Comparison of ENCODE assay signal across 21 cellular contexts in the genomic region with DNA sequence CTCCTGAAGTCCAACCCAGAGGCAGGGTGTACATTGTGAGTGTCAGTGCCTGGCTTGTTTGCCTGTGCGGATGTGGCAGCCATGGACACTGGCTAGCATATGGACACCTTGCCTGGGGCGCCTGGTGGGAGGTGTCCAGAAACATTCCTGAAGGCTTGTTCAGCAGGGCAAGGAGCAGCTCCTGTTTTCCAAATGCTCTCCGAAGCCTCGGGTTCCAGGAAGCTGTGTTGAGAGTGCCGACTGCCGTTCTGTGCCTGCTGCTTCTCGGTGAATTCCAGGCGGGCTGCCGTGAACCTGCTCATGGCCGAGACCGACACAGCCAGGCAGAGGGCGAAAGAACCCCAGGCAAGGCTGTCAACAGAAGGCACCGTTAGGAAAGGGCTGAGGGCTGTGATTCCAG. TPM values are rescaled to one million over a fixed set of nuclear protein-coding genes. Genes with fewer than 3 reads are reported as not detected.
DNase-seq lines count a peak whose midpoint lies in the region; ATAC-seq, FAIRE-seq and TF ChIP-seq lines count a peak whose summit lies in the region.
"Had no signal": no experiment of that assay in that cellular context is flagged by ENCODE, and none has a peak within 500 bp of the region (broad histone marks: within the 10 kb centered on the region; RNA-seq: fewer than 3 reads in every experiment).

No MANE protein-coding gene starts in this region.

- POLR2A ChIA-PET in A549 (lab: Yijun Ruan, JAX), result interaction anchor here (0.7 to 1.7 kb wide), 4 partner anchors 24 to 40 kb away, joined by 3 to 11 read pairs (median 7); no protein-coding TSS in a partner anchor

- no peak for FAIRE-seq in A549 (lab: Jason Lieb, UNC)
- FAIRE-seq: frontal cortex had no signal

- H3K9me3 ChIP-seq in A549 (no peaks in the 10 kb centered on the region), SJSA1 (replicated peaks) (no peaks in the 10 kb centered on the region; the same call in 1 of the 2 replicates), heart right ventricle (peaks cover 0 to 24% (median 0%) of the 10 kb centered on the region in 11 donors)
- H3K9me3 ChIP-seq: adrenal gland, colonic mucosa had no signal

- TF ChIP-seq RAD21 in A549 (conservative IDR thresholded peaks at IDR 0.05 in 1 of 2, IDR thresholded peaks at IDR 0.05 in 1 of 2), result peak; percentile 35 to 48; a peak in 4 of 5 replicates

- CTCF ChIA-PET in A549 (lab: Yijun Ruan, JAX), result interaction anchor here (0.9 to 2.5 kb wide), 17 partner anchors 8 to 225 kb away, joined by 3 to 12 read pairs (median 5); a partner anchor contains a TSS

- no peak for TF ChIP-seq EP300 in A549 (IDR thresholded peaks at IDR 0.05)

- WGBS in A549 (ENCODE audit: missing lambda C conversion rate), result 11% methylated on average over 13 of the region's 13 CpGs
- WGBS in heart right ventricle, 2 donors, result 31 to 38% methylated on average over 13 of the region's 13 CpGs

- no peaks in the 10 kb centered on the region for H3K36me3 ChIP-seq in SJSA1
- no peaks in the 10 kb centered on the region for H3K36me3 ChIP-seq in heart right ventricle
- H3K36me3 ChIP-seq: adrenal gland, colonic mucosa had no signal

- no peaks in the 10 kb centered on the region for H3K27me3 ChIP-seq in SJSA1 (replicated peaks)
- peaks cover 0 to 61% (median 42%) of the 10 kb centered on the region in 7 donors for H3K27me3 ChIP-seq in heart right ventricle
- H3K27me3 ChIP-seq: adrenal gland, colonic mucosa had no signal

- TF ChIP-seq CTCF in A549 (IDR thresholded peaks at IDR 0.05), result peak; percentile 18; the same call in 1 of the 3 replicates
- TF ChIP-seq CTCF in heart right ventricle (IDR thresholded peaks at IDR 0.05), result peak in 3 of 9 donors; percentile 20 to 24 (median 20)

- peak overlapping the region; percentile 89 to 90 for H3K27ac ChIP-seq in A549
- H3K27ac ChIP-seq in SJSA1, result peak overlapping the region; percentile 41
- peak overlapping the region in 1 of 10 donors; percentile 58 for H3K27ac ChIP-seq in heart right ventricle
- H3K27ac ChIP-seq: adrenal gland, colonic mucosa, psoas muscle had no signal

- ATAC-seq in A549 (peak; percentile 89 to 92), heart right ventricle (peak; percentile 20 to 76 (median 58)), HG03196 (IDR thresholded peaks at IDR 0.05; ENCODE audit: unreplicated experiment) (no peak)
- ATAC-seq: naive thymus-derived CD4-positive, alpha-beta T cell; psoas muscle had no signal

- H3K4me2 ChIP-seq in A549, result peak overlapping the region; percentile 68

- TF ChIP-seq POLR2A in A549 (IDR thresholded peaks at IDR 0.05; ENCODE audit: low read length), result no peak

- intact Hi-C loops in heart right ventricle (cut with DNase I), result loop anchor here in 2 of 10 donors (10.0 kb wide), 1 partner anchor 83 kb away; no protein-coding TSS in a partner anchor

- H3K4me1 ChIP-seq in A549, result peaks cover 15% of the 10 kb centered on the region
- peaks cover 38% of the 10 kb centered on the region for H3K4me1 ChIP-seq in SJSA1 (replicated peaks)
- H3K4me1 ChIP-seq in heart right ventricle, result peaks cover 0 to 5% (median 0%) of the 10 kb centered on the region in 9 donors
- H3K4me1 ChIP-seq: adrenal gland, colonic mucosa, psoas muscle had no signal

- DNase-seq in A549 (ENCODE audit: low read depth in 1 of 2, low spot score in 1 of 2) (peak; percentile 70 to 90), H4 (ENCODE audit: low spot score) (peak; percentile 28), SJSA1 (ENCODE audit: low read depth in 1 of 2, low spot score in 2 of 2) (peak in 1 of 2 experiments; percentile 45), heart right ventricle (no peak), HuH-7.5 (ENCODE audit: low spot score) (no peak), occipital lobe (lab: John Stamatoyannopoulos, UW) (no peak), NOMO-1 (lab: John Stamatoyannopoulos, UW; ENCODE audit: unreplicated experiment in 2 of 2) (no peak)
- DNase-seq: activated B cell treated with CpG ODN at 0.5 μM for 24 hours; activated CD8-positive, alpha-beta memory T cell treated with anti-CD3 and anti-CD28 coated beads for 24 hours; adrenal gland; colonic mucosa; HCEC 1CT; naive thymus-derived CD4-positive, alpha-beta T cell; NCI-H2081 treated with DMSO at 0.1 percent for 48 hours; NCI-H774; psoas muscle; RPMI8226 had no signal

- H3K4me3 ChIP-seq in A549 (peak overlapping the region; percentile 10; the same call in 1 of the 3 replicates), SJSA1 (no peak overlapping the region), heart right ventricle (no peak overlapping the region)
- H3K4me3 ChIP-seq: adrenal gland, colonic mucosa, lung, psoas muscle had no signal

TF ChIP-seq in A549, 52 proteins besides CTCF, POLR2A, EP300 and RAD21:
- TF ChIP-seq KDM1A (IDR thresholded peaks at IDR 0.05; ENCODE audit: low read depth) (no peak), FOSL2 (IDR thresholded peaks at IDR 0.05) (no peak), FOSL2 (CRISPR knock-in tag; IDR thresholded peaks at IDR 0.05) (peak; percentile 77), HEYL (CRISPR knock-in tag; IDR thresholded peaks at IDR 0.05) (peak; percentile 1; the same call in 1 of the 2 replicates), MAZ (IDR thresholded peaks at IDR 0.05; ENCODE audit: borderline replicate concordance, low read depth, low read length) (no peak), ZNF302 (CRISPR knock-in tag; IDR thresholded peaks at IDR 0.05) (0 out of 2 replicates have a peak, but pooled peaks have one; percentile 27), GATA3 (IDR thresholded peaks at IDR 0.05; ENCODE audit: borderline replicate concordance) (peak; percentile 51; the same call in 1 of the 2 replicates), JUN (IDR thresholded peaks at IDR 0.05) (peak in 1 of 2 experiments; percentile 52; a peak in 2 of 5 replicates)
- TF ChIP-seq, protein P1, sequence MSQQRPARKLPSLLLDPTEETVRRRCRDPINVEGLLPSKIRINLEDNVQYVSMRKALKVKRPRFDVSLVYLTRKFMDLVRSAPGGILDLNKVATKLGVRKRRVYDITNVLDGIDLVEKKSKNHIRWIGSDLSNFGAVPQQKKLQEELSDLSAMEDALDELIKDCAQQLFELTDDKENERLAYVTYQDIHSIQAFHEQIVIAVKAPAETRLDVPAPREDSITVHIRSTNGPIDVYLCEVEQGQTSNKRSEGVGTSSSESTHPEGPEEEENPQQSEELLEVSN (IDR thresholded peaks at IDR 0.05; ENCODE audit: borderline replicate concordance, low read depth), result peak; percentile 62; the same call in 1 of the 2 replicates
- TF ChIP-seq, protein P2, sequence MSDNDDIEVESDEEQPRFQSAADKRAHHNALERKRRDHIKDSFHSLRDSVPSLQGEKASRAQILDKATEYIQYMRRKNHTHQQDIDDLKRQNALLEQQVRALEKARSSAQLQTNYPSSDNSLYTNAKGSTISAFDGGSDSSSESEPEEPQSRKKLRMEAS (IDR thresholded peaks at IDR 0.05), result peak; percentile 76

RNA-seq across cellular contexts. Expression of a gene that starts 10.9 kb away (rescaled TPM):
- not detected in 2 replicates for polyA plus RNA-seq in A549 (2011; rRNA removed)
- polyA plus RNA-seq in A549 (2012; cell fraction: cytosol; rRNA removed), result not detected in 2 replicates
- polyA plus RNA-seq in A549 (2012; cell fraction: nucleus; rRNA removed), result not detected in 2 replicates
- polyA plus RNA-seq in A549 (2017; fragmentation: RNase III; extraction: RNeasy Plus Mini Kit Qiagen cat#74134 plus additional on column Dnase treatment), result not detected in 3 replicates
- not detected in 2 replicates for polyA minus RNA-seq in A549 (2011; rRNA and poly(A)+ RNA removed)
- total RNA-seq in H4 (2014; rRNA removed; shearing (Covaris generic)), result not detected in 2 replicates
- total RNA-seq in SJSA1 (2014; rRNA removed; shearing (Covaris generic)), result not detected in 2 replicates
- 100 to 1,000 TPM in 2 of 10 donors, 10 to 100 TPM in 5, 1 to 10 TPM in 2, under 1 TPM in 1; 0.51 to 180 (median 15.7) TPM for total RNA-seq in heart right ventricle
- polyA plus RNA-seq in heart right ventricle, result 10 to 100 TPM; 12.6 to 44.9 TPM
- total RNA-seq in occipital lobe, result not detected
- total RNA-seq: activated B cell treated with CpG ODN at 0.5 μM for 24 hours; adrenal gland; frontal cortex; lung; naive thymus-derived CD4-positive, alpha-beta T cell; T-helper 1 cell treated with Interleukin-12 subunit alpha and Interleukin-12 subunit beta and Interleukin-4 antibody, amounts not matched to agents 30 ng/mL and 1 ng/mL, for 36 hours had no signal
- polyA plus RNA-seq: adrenal gland; lung; naive thymus-derived CD4-positive, alpha-beta T cell had no signal

RNA-seq across cellular contexts. Expression of a gene that starts 19.6 kb away (rescaled TPM):
- not detected in 2 replicates for polyA plus RNA-seq in A549 (2011; rRNA removed)
- 0.08 TPM in 1 of 2 replicates, not detected in the other for polyA plus RNA-seq in A549 (2012; cell fraction: cytosol; rRNA removed)
- polyA plus RNA-seq in A549 (2012; cell fraction: nucleus; rRNA removed), result 0.23 TPM in 1 of 2 replicates, not detected in the other
- not detected in 3 replicates for polyA plus RNA-seq in A549 (2017; fragmentation: RNase III; extraction: RNeasy Plus Mini Kit Qiagen cat#74134 plus additional on column Dnase treatment)
- not detected in 2 replicates for polyA minus RNA-seq in A549 (2011; rRNA and poly(A)+ RNA removed)
- total RNA-seq in H4 (2014; rRNA removed; shearing (Covaris generic)), result not detected in 2 replicates
- not detected in 2 replicates for total RNA-seq in SJSA1 (2014; rRNA removed; shearing (Covaris generic))
- total RNA-seq in heart right ventricle, result not detected
- not detected for polyA plus RNA-seq in heart right ventricle
- not detected for total RNA-seq in occipital lobe
- total RNA-seq: activated B cell treated with CpG ODN at 0.5 μM for 24 hours; adrenal gland; colonic mucosa; frontal cortex; lung; naive thymus-derived CD4-positive, alpha-beta T cell; psoas muscle; T-helper 1 cell treated with Interleukin-12 subunit alpha and Interleukin-12 subunit beta and Interleukin-4 antibody, amounts not matched to agents 30 ng/mL and 1 ng/mL, for 36 hours had no signal
- polyA plus RNA-seq: adrenal gland; lung; naive thymus-derived CD4-positive, alpha-beta T cell; psoas muscle had no signal

RNA-seq across cellular contexts. Expression of a gene that starts 23.4 kb away (rescaled TPM):
- polyA plus RNA-seq in A549 (2011; rRNA removed) (48.7 and 76.4 TPM in 2 replicates), A549 (2017; fragmentation: RNase III; extraction: RNeasy Plus Mini Kit Qiagen cat#74134 plus additional on column Dnase treatment) (23.6 to 34.1 TPM (median 27.9 TPM) in 3 replicates), heart right ventricle (under 1 TPM; 0.13 to 0.15 TPM)
- 9.6 and 16.7 TPM in 2 replicates for polyA plus RNA-seq in A549 (2012; cell fraction: cytosol; rRNA removed)
- 7.3 and 11.0 TPM in 2 replicates for polyA plus RNA-seq in A549 (2012; cell fraction: nucleus; rRNA removed)
- polyA minus RNA-seq in A549 (2011; rRNA and poly(A)+ RNA removed), result 153 and 165 TPM in 2 replicates
- total RNA-seq in H4 (2014; rRNA removed; shearing (Covaris generic)), result 1.3 and 2.8 TPM in 2 replicates
- 0.78 and 1.2 TPM in 2 replicates for total RNA-seq in SJSA1 (2014; rRNA removed; shearing (Covaris generic))
- total RNA-seq in heart right ventricle (under 1 TPM in 8 of 10 donors, not detected in 2; 0.09 to 0.41 (median 0.21) TPM), occipital lobe (not detected)
- total RNA-seq: activated B cell treated with CpG ODN at 0.5 μM for 24 hours; frontal cortex; naive thymus-derived CD4-positive, alpha-beta T cell; T-helper 1 cell treated with Interleukin-12 subunit alpha and Interleukin-12 subunit beta and Interleukin-4 antibody, amounts not matched to agents 30 ng/mL and 1 ng/mL, for 36 hours had no signal
- polyA plus RNA-seq: naive thymus-derived CD4-positive, alpha-beta T cell had no signal

Comparison
In these comparisons a context has a peak if more than half of its experiments do, and no peak if none do; other contexts are left out.
1. DNase-seq: peak in A549 (2 of 2) and H4 (single experiment); none in heart right ventricle (0 of 2), HuH-7.5 (single experiment), occipital lobe (single experiment) and NOMO-1 (0 of 2).